Comparison of ENCODE assay signal across 26 cellular contexts in genomic region chr7:30351724-30352123, GRCh38.
DNase-seq lines count a peak whose midpoint lies in the region; ATAC-seq and TF ChIP-seq lines count a peak whose summit lies in the region.
"Had no signal": no experiment of that assay in that cellular context is flagged by ENCODE, and none has a peak within 500 bp of the region (broad histone marks: within the 10 kb centered on the region; RNA-seq: fewer than 3 reads in every experiment).

No MANE protein-coding gene starts in this region.

- DNase-seq in CD4-positive, alpha-beta T cell: no peak
- DNase-seq in NB4 (ENCODE audit: low read depth): peak; percentile 21
- DNase-seq in T-helper 17 cell: no peak
- DNase-seq in mesothelial cell of epicardium (ENCODE audit: low spot score in 2 of 2, unreplicated experiment in 2 of 2): no peak
- no peak for DNase-seq in right cardiac atrium
- DNase-seq in hypothalamus (lab: John Stamatoyannopoulos, UW): no peak
- DNase-seq in NAMALWA (ENCODE audit: low spot score): no peak
- DNase-seq: activated CD4-positive, alpha-beta memory T cell treated with anti-CD3 and anti-CD28 coated beads for 36 hours; activated effector memory CD4-positive, alpha-beta T cell treated with Interleukin-2 at 50 U/mL for 16 hours; aorta; colonic mucosa; COR-L47; DMS79; left ventricle myocardium superior; NCI-H2081 treated with DMSO at 0.1 percent for 48 hours; NCI-H345; ovary; SHP77; stimulated activated CD4-positive, alpha-beta T cell treated with anti-CD3 and anti-CD28 coated beads, Interleukin-12 subunit alpha, Interleukin-12 subunit beta, amount 100 ng/mL, for 4 hours; stimulated activated CD4-positive, alpha-beta T cell treated with anti-CD3 and anti-CD28 coated beads, Interleukin-4, amount 100 ng/mL, for 1 hour had no signal

- H3K4me1 ChIP-seq in right cardiac atrium (ENCODE audit: control insufficient read depth, insufficient read depth, low read length): no peaks in the 10 kb centered on the region
- H3K4me1 ChIP-seq: colonic mucosa had no signal

- H3K27me3 Mint-ChIP-seq in CD4-positive, alpha-beta T cell: no peaks in the 10 kb centered on the region
- H3K27me3 Mint-ChIP-seq in T-helper 17 cell (no peaks in the 10 kb centered on the region), mesothelial cell of epicardium (ENCODE audit: low read depth) (no peaks in the 10 kb centered on the region)
- H3K27me3 Mint-ChIP-seq: activated CD4-positive, alpha-beta memory T cell treated with anti-CD3 and anti-CD28 coated beads for 36 hours; activated naive CD8-positive, alpha-beta T cell; IgD-negative memory B cell; naive thymus-derived CD8-positive, alpha-beta T cell; stimulated activated memory B cell treated with anti-CD40 and anti-IgM and Interleukin-4, amounts not matched to agents 10 μg/mL and 1 μg/mL and 100 μg/mL, for 72 hours had no signal

- CTCF ChIA-PET in CD4-positive, alpha-beta T cell (lab: Charles Lee): interaction anchor here (0.7 to 2.4 kb wide), 5 partner anchors 29 to 126 kb away, joined by 3 to 10 read pairs (median 7); partner anchors contain the start of gene ZNRF2

- H3K4me3 ChIP-seq in NB4 (ENCODE audit: low read depth, low read length) (no peak overlapping the region), right cardiac atrium (ENCODE audit: low read length) (no peak overlapping the region)
- H3K4me3 ChIP-seq: colonic mucosa, ovary, right atrium auricular region had no signal

- POLR2A ChIA-PET in CD4-positive, alpha-beta T cell (lab: Charles Lee): interaction anchor here (1.5 to 6.6 kb wide), 3 partner anchors 13 to 67 kb away, joined by 3 to 62 read pairs (median 7); partner anchors contain the start of gene ZNRF2

- H3K4me1 Mint-ChIP-seq in CD4-positive, alpha-beta T cell (ENCODE audit: low read depth): peaks cover 37% of the 10 kb centered on the region
- H3K4me1 Mint-ChIP-seq in T-helper 17 cell: peaks cover 24% of the 10 kb centered on the region
- peaks cover 45% of the 10 kb centered on the region for H3K4me1 Mint-ChIP-seq in mesothelial cell of epicardium

- no peak for TF ChIP-seq POLR2A in NB4 (IDR thresholded peaks at IDR 0.05; ENCODE audit: extremely low read depth, insufficient read length)

- WGBS in right cardiac atrium: 71% methylated on average over 2 of the region's 2 CpGs

- TF ChIP-seq CTCF in CD4-positive, alpha-beta T cell (IDR thresholded peaks at IDR 0.05): no peak
- TF ChIP-seq CTCF in NB4 (IDR thresholded peaks at IDR 0.05; ENCODE audit: low read depth, low read length) (no peak), mesothelial cell of epicardium (IDR thresholded peaks at IDR 0.05; ENCODE audit: unreplicated experiment) (no peak)

- H3K27me3 ChIP-seq in CD4-positive, alpha-beta T cell (ENCODE audit: control insufficient read depth, insufficient read depth, low read length): no peaks in the 10 kb centered on the region
- H3K27me3 ChIP-seq in right cardiac atrium (ENCODE audit: control insufficient read depth, insufficient read depth): no peaks in the 10 kb centered on the region
- H3K27me3 ChIP-seq: colonic mucosa, ovary, right atrium auricular region had no signal

- H3K9me3 Mint-ChIP-seq in CD4-positive, alpha-beta T cell: no peaks in the 10 kb centered on the region
- peaks cover 3% of the 10 kb centered on the region for H3K9me3 Mint-ChIP-seq in mesothelial cell of epicardium
- H3K9me3 Mint-ChIP-seq: activated CD4-positive, alpha-beta memory T cell treated with anti-CD3 and anti-CD28 coated beads for 36 hours; IgD-negative memory B cell; naive thymus-derived CD8-positive, alpha-beta T cell; stimulated activated memory B cell treated with anti-CD40 and anti-IgM and Interleukin-4, amounts not matched to agents 10 μg/mL and 1 μg/mL and 100 μg/mL, for 72 hours had no signal

- peaks cover 12% of the 10 kb centered on the region for H3K36me3 Mint-ChIP-seq in CD4-positive, alpha-beta T cell (ENCODE audit: low read depth)
- H3K36me3 Mint-ChIP-seq in T-helper 17 cell (ENCODE audit: low read depth) (no peaks in the 10 kb centered on the region), mesothelial cell of epicardium (no peaks in the 10 kb centered on the region)
- H3K36me3 Mint-ChIP-seq: activated naive CD8-positive, alpha-beta T cell had no signal

- H3K9me3 ChIP-seq in CD4-positive, alpha-beta T cell (ENCODE audit: control insufficient read depth, low read length): no peaks in the 10 kb centered on the region
- no peaks in the 10 kb centered on the region for H3K9me3 ChIP-seq in T-helper 17 cell (ENCODE audit: control insufficient read depth, low read length, poor library complexity, severe bottlenecking)
- H3K9me3 ChIP-seq in right cardiac atrium (ENCODE audit: control insufficient read depth, low read length): no peaks in the 10 kb centered on the region
- H3K9me3 ChIP-seq: colonic mucosa, ovary, right atrium auricular region had no signal

- H3K27ac ChIP-seq in CD4-positive, alpha-beta T cell (ENCODE audit: low read depth, low read length): no peak overlapping the region
- no peak overlapping the region for H3K27ac ChIP-seq in right cardiac atrium (ENCODE audit: low read length)
- H3K27ac ChIP-seq: colonic mucosa, ovary, right atrium auricular region had no signal

- no peak for ATAC-seq in CD4-positive, alpha-beta T cell (ENCODE audit: poor library complexity)
- ATAC-seq in T-helper 17 cell (no peak), right cardiac atrium (no peak), GM18498 (IDR thresholded peaks at IDR 0.05; ENCODE audit: unreplicated experiment) (no peak)
- ATAC-seq: left ventricle myocardium superior; naive thymus-derived CD8-positive, alpha-beta T cell; stimulated activated memory B cell treated with anti-CD40 and anti-IgM and Interleukin-4, amounts not matched to agents 10 μg/mL and 1 μg/mL and 100 μg/mL, for 72 hours had no signal

- peak overlapping the region; percentile 34 for H3K27ac Mint-ChIP-seq in CD4-positive, alpha-beta T cell
- H3K27ac Mint-ChIP-seq in T-helper 17 cell: peak overlapping the region; percentile 16
- H3K27ac Mint-ChIP-seq in mesothelial cell of epicardium: peak overlapping the region; percentile 21
- H3K27ac Mint-ChIP-seq: IgD-negative memory B cell; stimulated activated memory B cell treated with anti-CD40 and anti-IgM and Interleukin-4, amounts not matched to agents 10 μg/mL and 1 μg/mL and 100 μg/mL, for 72 hours had no signal

- H3K4me3 Mint-ChIP-seq in CD4-positive, alpha-beta T cell: no peak overlapping the region
- H3K4me3 Mint-ChIP-seq in T-helper 17 cell (no peak overlapping the region), mesothelial cell of epicardium (no peak overlapping the region)
- H3K4me3 Mint-ChIP-seq: activated CD4-positive, alpha-beta memory T cell treated with anti-CD3 and anti-CD28 coated beads for 36 hours; activated naive CD8-positive, alpha-beta T cell; IgD-negative memory B cell; naive thymus-derived CD8-positive, alpha-beta T cell; stimulated activated memory B cell treated with anti-CD40 and anti-IgM and Interleukin-4, amounts not matched to agents 10 μg/mL and 1 μg/mL and 100 μg/mL, for 72 hours had no signal

- intact Hi-C loops in CD4-positive, alpha-beta T cell (cut with DNase I, micrococcal nuclease): loop anchor here (1.0 to 10.0 kb wide), 8 partner anchors 67 to 217 kb away; partner anchors contain the start of genes ZNRF2 (in 2 of the 2), GGCT (in 1 of the 2) and MTURN (in 1 of the 2)
- intact Hi-C loops in right cardiac atrium (cut with DNase I): no loop called here

Comparison
In these comparisons a context has a peak if more than half of its experiments do, and no peak if none do; other contexts are left out.
1. intact Hi-C loops: an anchor here in CD4-positive, alpha-beta T cell (1.0 to 10.0 kb wide); none called in right cardiac atrium.